In genomic region chr2:232487385-232488096, GRCh38 we compare ENCODE assay signal across 1 cellular context.
TF ChIP-seq lines count a peak whose summit lies in the region.

A gene with protein sequence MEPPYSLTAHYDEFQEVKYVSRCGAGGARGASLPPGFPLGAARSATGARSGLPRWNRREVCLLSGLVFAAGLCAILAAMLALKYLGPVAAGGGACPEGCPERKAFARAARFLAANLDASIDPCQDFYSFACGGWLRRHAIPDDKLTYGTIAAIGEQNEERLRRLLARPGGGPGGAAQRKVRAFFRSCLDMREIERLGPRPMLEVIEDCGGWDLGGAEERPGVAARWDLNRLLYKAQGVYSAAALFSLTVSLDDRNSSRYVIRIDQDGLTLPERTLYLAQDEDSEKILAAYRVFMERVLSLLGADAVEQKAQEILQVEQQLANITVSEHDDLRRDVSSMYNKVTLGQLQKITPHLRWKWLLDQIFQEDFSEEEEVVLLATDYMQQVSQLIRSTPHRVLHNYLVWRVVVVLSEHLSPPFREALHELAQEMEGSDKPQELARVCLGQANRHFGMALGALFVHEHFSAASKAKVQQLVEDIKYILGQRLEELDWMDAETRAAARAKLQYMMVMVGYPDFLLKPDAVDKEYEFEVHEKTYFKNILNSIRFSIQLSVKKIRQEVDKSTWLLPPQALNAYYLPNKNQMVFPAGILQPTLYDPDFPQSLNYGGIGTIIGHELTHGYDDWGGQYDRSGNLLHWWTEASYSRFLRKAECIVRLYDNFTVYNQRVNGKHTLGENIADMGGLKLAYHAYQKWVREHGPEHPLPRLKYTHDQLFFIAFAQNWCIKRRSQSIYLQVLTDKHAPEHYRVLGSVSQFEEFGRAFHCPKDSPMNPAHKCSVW (minus strand): TSS chr2:232487834. CDS start chr2:232486653, 1,181 bp downstream.

TF ChIP-seq in H1, 55 proteins besides CTCF, POLR2A, EP300 and RAD21 (continued from another document):
- TF ChIP-seq ATF2 (IDR thresholded peaks at IDR 0.05; ENCODE audit: low read length) (no peak), RNF2 (IDR thresholded peaks at IDR 0.05; ENCODE audit: borderline replicate concordance, low read depth, low read length, missing control alignments, poor library complexity, severe bottlenecking) (no peak), SIX5 (IDR thresholded peaks at IDR 0.05; ENCODE audit: low read depth, low read length) (no peak), EZH2 (IDR thresholded peaks at IDR 0.05; ENCODE audit: low read depth, low read length, severe bottlenecking) (peak; percentile 26), CEBPB (IDR thresholded peaks at IDR 0.05; ENCODE audit: low read depth, low read length) (no peak), SP1 (IDR thresholded peaks at IDR 0.05; ENCODE audit: low read depth, low read length) (no peak), ZNF274 (IDR thresholded peaks at IDR 0.05; ENCODE audit: borderline replicate concordance, extremely low read depth, low read length) (no peak), SUZ12 (IDR thresholded peaks at IDR 0.05; ENCODE audit: low read length) (no peak; the same call in 1 of the 2 replicates), CHD2 (IDR thresholded peaks at IDR 0.05; ENCODE audit: low read length) (no peak), ASH2L (IDR thresholded peaks at IDR 0.05; ENCODE audit: low read length) (peak; percentile 1), KDM4A (IDR thresholded peaks at IDR 0.05; ENCODE audit: low read depth, low read length, severe bottlenecking) (peak; percentile 84), GTF2F1 (IDR thresholded peaks at IDR 0.05; ENCODE audit: borderline replicate concordance, low read depth, low read length) (no peak), KDM5A (IDR thresholded peaks at IDR 0.05; ENCODE audit: low read length) (no peak), BACH1 (IDR thresholded peaks at IDR 0.05; ENCODE audit: low read length) (no peak), PHF8 (conservative IDR thresholded peaks at IDR 0.05; ENCODE audit: low read depth, low read length) (no peak), RXRA (IDR thresholded peaks at IDR 0.05; ENCODE audit: insufficient read depth, low read depth, low read length) (no peak)
- TF ChIP-seq, protein P1, sequence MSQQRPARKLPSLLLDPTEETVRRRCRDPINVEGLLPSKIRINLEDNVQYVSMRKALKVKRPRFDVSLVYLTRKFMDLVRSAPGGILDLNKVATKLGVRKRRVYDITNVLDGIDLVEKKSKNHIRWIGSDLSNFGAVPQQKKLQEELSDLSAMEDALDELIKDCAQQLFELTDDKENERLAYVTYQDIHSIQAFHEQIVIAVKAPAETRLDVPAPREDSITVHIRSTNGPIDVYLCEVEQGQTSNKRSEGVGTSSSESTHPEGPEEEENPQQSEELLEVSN (IDR thresholded peaks at IDR 0.05), result no peak
